In genomic region chr15:31265871-31266711, GRCh38 we compare ENCODE assay signal across 8 cellular contexts.
DNase-seq lines count a peak whose midpoint lies in the region; ATAC-seq and TF ChIP-seq lines count a peak whose summit lies in the region.

No MANE protein-coding gene starts in this region.

- H3K27ac Mint-ChIP-seq in T-helper 1 cell treated with Interleukin-12 subunit alpha and Interleukin-12 subunit beta and Interleukin-4 antibody, amounts not matched to agents 30 μg/mL and 1 μg/mL, for 36 hours = peak overlapping the region; percentile 89

- WGBS in SK-N-SH (ENCODE audit: low lambda C conversion rate) = 75% methylated on average over 15 of the region's 22 CpGs
- 62% methylated on average over 12 of the region's 22 CpGs for WGBS in suprapubic skin

- TF ChIP-seq EP300 in SK-N-SH (IDR thresholded peaks at IDR 0.05; ENCODE audit: borderline replicate concordance in 1 of 2, low read depth in 1 of 2, low read length in 1 of 2) (no peak), suprapubic skin (IDR thresholded peaks at IDR 0.05) (no peak)

- H3K27me3 Mint-ChIP-seq in T-helper 1 cell treated with Interleukin-12 subunit alpha and Interleukin-12 subunit beta and Interleukin-4 antibody, amounts not matched to agents 30 μg/mL and 1 μg/mL, for 36 hours (ENCODE audit: low read depth) = no peaks in the 10 kb centered on the region

- DNase-seq in SK-N-SH = peak; percentile 52
- peak; percentile 28 for DNase-seq in amniotic epithelial cell (ENCODE audit: low read depth)
- DNase-seq in suprapubic skin (ENCODE audit: low spot score in 2 of 2) = peak; percentile 59 to 78
- no peak for DNase-seq in kidney glomerular epithelial cell (lab: John Stamatoyannopoulos, UW)

- H3K9me3 ChIP-seq in SK-N-SH (no peaks in the 10 kb centered on the region), muscle layer of duodenum (ENCODE audit: control insufficient read depth in 1 of 2, low read length in 2 of 2) (no peaks in the 10 kb centered on the region), suprapubic skin (no peaks in the 10 kb centered on the region)

- ATAC-seq in SK-N-SH treated with all-trans-retinoic acid at 6 μM for 48 hours (no peak), HG03135 (IDR thresholded peaks at IDR 0.05; ENCODE audit: unreplicated experiment) (peak; percentile 51)

- H3K4me1 Mint-ChIP-seq in T-helper 1 cell treated with Interleukin-12 subunit alpha and Interleukin-12 subunit beta and Interleukin-4 antibody, amounts not matched to agents 30 μg/mL and 1 μg/mL, for 36 hours (ENCODE audit: low read depth) = peaks cover 85% of the 10 kb centered on the region

- no peak for TF ChIP-seq RAD21 in SK-N-SH (IDR thresholded peaks at IDR 0.05; ENCODE audit: low read length)

- H3K27ac ChIP-seq in SK-N-SH (ENCODE audit: low read depth in 2 of 2, low read length in 1 of 2) (no peak overlapping the region), muscle layer of duodenum (ENCODE audit: low read length) (peak overlapping the region; percentile 40), suprapubic skin (no peak overlapping the region)

- no peaks in the 10 kb centered on the region for H4K20me1 ChIP-seq in SK-N-SH (ENCODE audit: insufficient read depth)

- no peaks in the 10 kb centered on the region for H3F3A ChIP-seq in SK-N-SH (replicated peaks; ENCODE audit: insufficient read depth)

- H3K27me3 ChIP-seq in SK-N-SH (ENCODE audit: insufficient read depth) (no peaks in the 10 kb centered on the region), muscle layer of duodenum (ENCODE audit: low read depth, low read length) (no peaks in the 10 kb centered on the region), suprapubic skin (no peaks in the 10 kb centered on the region)

- H3K9me3 Mint-ChIP-seq in T-helper 1 cell treated with Interleukin-12 subunit alpha and Interleukin-12 subunit beta and Interleukin-4 antibody, amounts not matched to agents 30 μg/mL and 1 μg/mL, for 36 hours = no peaks in the 10 kb centered on the region

- TF ChIP-seq POLR2A in suprapubic skin (IDR thresholded peaks at IDR 0.05) = no peak

- no peak overlapping the region for H3K4me2 ChIP-seq in SK-N-SH

- CTCF ChIA-PET in SK-N-SH (lab: Yijun Ruan, JAX) = interaction anchor here (1.3 to 1.9 kb wide), 3 partner anchors 31 to 223 kb away, joined by 3 to 8 read pairs (median 4); no protein-coding TSS in a partner anchor

- H2AFZ ChIP-seq in SK-N-SH (ENCODE audit: low read depth) = no peak overlapping the region

- H3K4me3 Mint-ChIP-seq in T-helper 1 cell treated with Interleukin-12 subunit alpha and Interleukin-12 subunit beta and Interleukin-4 antibody, amounts not matched to agents 30 μg/mL and 1 μg/mL, for 36 hours = peak overlapping the region; percentile 50

- H3K4me1 ChIP-seq in SK-N-SH (ENCODE audit: control insufficient read depth in 1 of 2, insufficient read depth in 2 of 2, low read depth in 1 of 2, low read length in 1 of 2) = peaks cover 0 to 46% of the 10 kb centered on the region in 2 experiments; a peak in 1 of 4 replicates
- peaks cover 12 to 16% of the 10 kb centered on the region in 2 donors for H3K4me1 ChIP-seq in muscle layer of duodenum (ENCODE audit: control insufficient read depth in 1 of 2, insufficient read depth in 2 of 2, low read length in 2 of 2)
- H3K4me1 ChIP-seq in suprapubic skin = peaks cover 39% of the 10 kb centered on the region

- H3K36me3 Mint-ChIP-seq in T-helper 1 cell treated with Interleukin-12 subunit alpha and Interleukin-12 subunit beta and Interleukin-4 antibody, amounts not matched to agents 30 μg/mL and 1 μg/mL, for 36 hours (ENCODE audit: low read depth) = peaks cover 8% of the 10 kb centered on the region

- TF ChIP-seq CTCF in SK-N-SH (IDR thresholded peaks at IDR 0.05) = no peak
- TF ChIP-seq CTCF in suprapubic skin (IDR thresholded peaks at IDR 0.05) = no peak

- H3K36me3 ChIP-seq in SK-N-SH (replicated peaks in 1 of 2; ENCODE audit: control insufficient read depth in 1 of 2, insufficient read depth in 2 of 2, low read length in 1 of 2) = no peaks in the 10 kb centered on the region
- no peaks in the 10 kb centered on the region for H3K36me3 ChIP-seq in muscle layer of duodenum (ENCODE audit: control insufficient read depth in 1 of 2, insufficient read depth in 2 of 2, low read length in 2 of 2)
- no peaks in the 10 kb centered on the region for H3K36me3 ChIP-seq in suprapubic skin

- H3K79me2 ChIP-seq in SK-N-SH (ENCODE audit: insufficient read depth) = no peaks in the 10 kb centered on the region

- H3K9ac ChIP-seq in SK-N-SH = no peak overlapping the region

- no peak overlapping the region for H3K4me3 ChIP-seq in SK-N-SH (ENCODE audit: low read depth in 2 of 2, low read length in 1 of 2)
- no peak overlapping the region for H3K4me3 ChIP-seq in muscle layer of duodenum (ENCODE audit: low read depth in 1 of 2, low read length in 2 of 2)
- H3K4me3 ChIP-seq in suprapubic skin = no peak overlapping the region

- H3K9me2 ChIP-seq in SK-N-SH = no peaks in the 10 kb centered on the region

- POLR2A ChIA-PET in SK-N-SH (lab: Yijun Ruan, JAX) = no interaction called here

TF ChIP-seq in SK-N-SH, 30 proteins besides CTCF, POLR2A, EP300 and RAD21 (continues in another document):
- TF ChIP-seq CHD2 (IDR thresholded peaks at IDR 0.05; ENCODE audit: low read length, partially characterized antibody) = no peak
- TF ChIP-seq REST (IDR thresholded peaks at IDR 0.05; ENCODE audit: low read depth, low read length) = no peak
- TF ChIP-seq RXRA (IDR thresholded peaks at IDR 0.05; ENCODE audit: borderline replicate concordance, low read depth) = no peak
- no peak for TF ChIP-seq YY1 (IDR thresholded peaks at IDR 0.05; ENCODE audit: low read depth)
- no peak for TF ChIP-seq MAX (IDR thresholded peaks at IDR 0.05; ENCODE audit: low read depth)
- no peak for TF ChIP-seq MEF2A (IDR thresholded peaks at IDR 0.05; ENCODE audit: borderline replicate concordance, low read depth)

TF ChIP-seq in SK-N-SH treated with all-trans-retinoic acid at 6 μM for 48 hours, 23 proteins besides CTCF, POLR2A, EP300 and RAD21 (continues in another document):
- TF ChIP-seq CSRNP3 (CRISPR knock-in tag; IDR thresholded peaks at IDR 0.05) = no peak
- no peak for TF ChIP-seq ISL1 (CRISPR knock-in tag; IDR thresholded peaks at IDR 0.05)
- no peak for TF ChIP-seq ZNF70 (CRISPR knock-in tag; IDR thresholded peaks at IDR 0.05)
- no peak for TF ChIP-seq TCF4 (CRISPR knock-in tag; IDR thresholded peaks at IDR 0.05; ENCODE audit: borderline replicate concordance)
- TF ChIP-seq SNAI2 (CRISPR knock-in tag; IDR thresholded peaks at IDR 0.05) = no peak
- TF ChIP-seq PPARA (CRISPR knock-in tag; IDR thresholded peaks at IDR 0.05; ENCODE audit: borderline replicate concordance) = no peak
- no peak for TF ChIP-seq BACH2 (CRISPR knock-in tag; IDR thresholded peaks at IDR 0.05; ENCODE audit: borderline replicate concordance)
- TF ChIP-seq ARNTL (CRISPR knock-in tag; IDR thresholded peaks at IDR 0.05; ENCODE audit: borderline replicate concordance, low read depth) = no peak
- TF ChIP-seq ZNF8 (CRISPR knock-in tag; IDR thresholded peaks at IDR 0.05) = no peak
- TF ChIP-seq CREB5 (CRISPR knock-in tag; IDR thresholded peaks at IDR 0.05; ENCODE audit: low read depth) = no peak
- TF ChIP-seq OSR1 (CRISPR knock-in tag; IDR thresholded peaks at IDR 0.05) = no peak
- no peak for TF ChIP-seq PATZ1 (CRISPR knock-in tag; IDR thresholded peaks at IDR 0.05; ENCODE audit: borderline replicate concordance)
- TF ChIP-seq ZFP3 (CRISPR knock-in tag; IDR thresholded peaks at IDR 0.05) = no peak
